16 cellular contexts compared by ENCODE assay signal in the genomic region with DNA sequence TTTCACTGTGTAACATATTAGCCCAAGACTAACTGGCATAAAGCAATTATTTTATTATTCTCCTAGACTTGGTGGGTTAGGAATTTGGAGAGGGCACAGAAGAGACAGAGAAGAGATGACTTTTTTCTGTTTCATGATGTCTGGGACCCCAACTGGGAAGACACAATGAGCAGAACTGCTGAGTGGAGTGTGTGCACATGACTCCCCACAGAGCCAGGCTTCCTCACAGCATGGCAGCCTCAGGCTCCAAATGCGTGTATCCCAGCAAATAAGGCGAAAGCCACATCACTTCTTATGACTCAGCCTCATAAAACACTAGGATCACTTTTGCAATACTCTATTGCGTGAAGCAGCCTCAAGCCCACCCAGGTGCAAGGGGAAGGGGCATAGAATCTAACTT.
"Had no signal": no experiment of that assay in that cellular context is flagged by ENCODE, and none has a peak within 500 bp of the region (broad histone marks: within the 10 kb centered on the region; RNA-seq: fewer than 3 reads in every experiment).

No MANE protein-coding gene starts in this region.

- H3K27me3 Mint-ChIP-seq: activated naive CD4-positive, alpha-beta T cell treated with anti-CD3 and anti-CD28 coated beads, Interleukin-2, amount 10 ng/mL, durations not matched to agents 7 days and 5 days; memory B cell had no signal

- H3K9me3 Mint-ChIP-seq: activated naive CD4-positive, alpha-beta T cell treated with anti-CD3 and anti-CD28 coated beads, Interleukin-2, amount 10 ng/mL, durations not matched to agents 7 days and 5 days; activated T-helper 2 cell treated with anti-CD3 and anti-CD28 coated beads, Interferon-gamma antibody, Interleukin-2, Interleukin-4, amounts not matched to agents 10 μg/mL and 5 μg/mL and 100 μg/mL, durations not matched to agents 14 hours and 24 hours and 36 hours; natural killer cell had no signal

- H3K27ac Mint-ChIP-seq: activated naive CD4-positive, alpha-beta T cell treated with anti-CD3 and anti-CD28 coated beads, Interleukin-2, amount 10 ng/mL, durations not matched to agents 7 days and 5 days; activated T-helper 2 cell treated with anti-CD3 and anti-CD28 coated beads, Interferon-gamma antibody, Interleukin-2, Interleukin-4, amounts not matched to agents 10 μg/mL and 5 μg/mL and 100 μg/mL, durations not matched to agents 14 hours and 24 hours and 36 hours; memory B cell; natural killer cell had no signal

- DNase-seq: activated CD4-positive, alpha-beta T cell treated with anti-CD3 and anti-CD28 coated beads for 1 hour; activated CD4-positive, alpha-beta T cell treated with anti-CD3 and anti-CD28 coated beads, Interleukin-2, amount 50 U/mL, for 4 hours; activated naive CD4-positive, alpha-beta T cell treated with anti-CD3 and anti-CD28 coated beads, Interleukin-2, amount 10 ng/mL, durations not matched to agents 7 days and 5 days; activated T-cell treated with anti-CD3 and anti-CD28 coated beads, Interleukin-2, amount 50 U/mL, for 1 hour; erythroblast; left lung; natural killer cell; nucleus accumbens; posterior cingulate gyrus; retina; stimulated activated CD4-positive, alpha-beta T cell treated with anti-CD3 and anti-CD28 coated beads, Interleukin-12 subunit alpha, Interleukin-12 subunit beta, amount 100 ng/mL, for 4 hours; stimulated activated CD4-positive, alpha-beta T cell treated with anti-CD3 and anti-CD28 coated beads, Interleukin-2, amount 100 ng/mL, for 24 hours; T-helper 9 cell; upper lobe of right lung had no signal

- H3K36me3 Mint-ChIP-seq: activated naive CD4-positive, alpha-beta T cell treated with anti-CD3 and anti-CD28 coated beads, Interleukin-2, amount 10 ng/mL, durations not matched to agents 7 days and 5 days; memory B cell; natural killer cell had no signal

- H3K4me1 Mint-ChIP-seq: activated naive CD4-positive, alpha-beta T cell treated with anti-CD3 and anti-CD28 coated beads, Interleukin-2, amount 10 ng/mL, durations not matched to agents 7 days and 5 days had no signal

- H3K4me3 Mint-ChIP-seq: activated naive CD4-positive, alpha-beta T cell treated with anti-CD3 and anti-CD28 coated beads, Interleukin-2, amount 10 ng/mL, durations not matched to agents 7 days and 5 days; memory B cell; natural killer cell had no signal

- ATAC-seq: left lung, natural killer cell, upper lobe of right lung had no signal
